ENCODE assay signal across 1 cellular context in the genomic region with DNA sequence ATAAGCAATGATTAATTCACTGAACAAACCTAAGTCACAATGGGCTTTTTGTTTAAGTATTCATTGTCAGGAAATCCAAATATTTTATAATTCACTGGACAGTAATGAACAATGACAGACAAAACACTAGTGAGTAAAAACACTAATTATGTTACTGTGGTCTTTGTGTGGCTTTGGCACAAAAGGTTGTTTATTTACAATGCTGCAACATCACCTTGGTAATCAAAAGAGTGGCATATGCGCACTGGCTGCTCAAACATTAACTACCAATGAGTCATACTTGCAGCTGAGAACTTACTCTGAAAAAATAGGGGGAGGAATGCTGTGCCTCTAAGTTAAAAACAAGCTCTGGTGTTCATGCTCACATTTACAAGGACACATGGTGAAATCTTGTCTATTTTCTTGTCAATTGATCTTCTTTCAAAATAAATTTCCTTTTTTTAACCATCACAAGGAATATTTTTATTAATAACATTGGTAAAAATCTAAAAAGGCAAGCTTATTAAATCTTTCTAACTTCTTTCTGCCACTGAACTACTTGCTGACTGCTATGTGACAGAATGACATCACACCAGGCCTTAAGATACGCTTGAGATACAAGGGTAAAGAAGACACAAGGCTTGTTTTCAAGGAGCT.
TF ChIP-seq lines count a peak whose summit lies in the region.

No MANE protein-coding gene starts in this region.

TF ChIP-seq in SK-N-SH, 30 proteins besides CTCF, POLR2A, EP300 and RAD21 (continued from another document):
- TF ChIP-seq, protein P1, sequence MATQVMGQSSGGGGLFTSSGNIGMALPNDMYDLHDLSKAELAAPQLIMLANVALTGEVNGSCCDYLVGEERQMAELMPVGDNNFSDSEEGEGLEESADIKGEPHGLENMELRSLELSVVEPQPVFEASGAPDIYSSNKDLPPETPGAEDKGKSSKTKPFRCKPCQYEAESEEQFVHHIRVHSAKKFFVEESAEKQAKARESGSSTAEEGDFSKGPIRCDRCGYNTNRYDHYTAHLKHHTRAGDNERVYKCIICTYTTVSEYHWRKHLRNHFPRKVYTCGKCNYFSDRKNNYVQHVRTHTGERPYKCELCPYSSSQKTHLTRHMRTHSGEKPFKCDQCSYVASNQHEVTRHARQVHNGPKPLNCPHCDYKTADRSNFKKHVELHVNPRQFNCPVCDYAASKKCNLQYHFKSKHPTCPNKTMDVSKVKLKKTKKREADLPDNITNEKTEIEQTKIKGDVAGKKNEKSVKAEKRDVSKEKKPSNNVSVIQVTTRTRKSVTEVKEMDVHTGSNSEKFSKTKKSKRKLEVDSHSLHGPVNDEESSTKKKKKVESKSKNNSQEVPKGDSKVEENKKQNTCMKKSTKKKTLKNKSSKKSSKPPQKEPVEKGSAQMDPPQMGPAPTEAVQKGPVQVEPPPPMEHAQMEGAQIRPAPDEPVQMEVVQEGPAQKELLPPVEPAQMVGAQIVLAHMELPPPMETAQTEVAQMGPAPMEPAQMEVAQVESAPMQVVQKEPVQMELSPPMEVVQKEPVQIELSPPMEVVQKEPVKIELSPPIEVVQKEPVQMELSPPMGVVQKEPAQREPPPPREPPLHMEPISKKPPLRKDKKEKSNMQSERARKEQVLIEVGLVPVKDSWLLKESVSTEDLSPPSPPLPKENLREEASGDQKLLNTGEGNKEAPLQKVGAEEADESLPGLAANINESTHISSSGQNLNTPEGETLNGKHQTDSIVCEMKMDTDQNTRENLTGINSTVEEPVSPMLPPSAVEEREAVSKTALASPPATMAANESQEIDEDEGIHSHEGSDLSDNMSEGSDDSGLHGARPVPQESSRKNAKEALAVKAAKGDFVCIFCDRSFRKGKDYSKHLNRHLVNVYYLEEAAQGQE (IDR thresholded peaks at IDR 0.05; ENCODE audit: low read depth, low read length), result no peak
- TF ChIP-seq ELF1 (IDR thresholded peaks at IDR 0.05), result no peak
- no peak for TF ChIP-seq SIN3A (IDR thresholded peaks at IDR 0.05; ENCODE audit: borderline replicate concordance, low read depth, low read length)
- TF ChIP-seq RCOR1 (IDR thresholded peaks at IDR 0.05; ENCODE audit: low read length), result no peak
- TF ChIP-seq, protein P2, sequence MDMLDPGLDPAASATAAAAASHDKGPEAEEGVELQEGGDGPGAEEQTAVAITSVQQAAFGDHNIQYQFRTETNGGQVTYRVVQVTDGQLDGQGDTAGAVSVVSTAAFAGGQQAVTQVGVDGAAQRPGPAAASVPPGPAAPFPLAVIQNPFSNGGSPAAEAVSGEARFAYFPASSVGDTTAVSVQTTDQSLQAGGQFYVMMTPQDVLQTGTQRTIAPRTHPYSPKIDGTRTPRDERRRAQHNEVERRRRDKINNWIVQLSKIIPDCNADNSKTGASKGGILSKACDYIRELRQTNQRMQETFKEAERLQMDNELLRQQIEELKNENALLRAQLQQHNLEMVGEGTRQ (IDR thresholded peaks at IDR 0.05; ENCODE audit: borderline replicate concordance, low read depth, low read length), result no peak
- no peak for TF ChIP-seq FOXM1 (IDR thresholded peaks at IDR 0.05; ENCODE audit: low read depth)
- TF ChIP-seq RXRA (IDR thresholded peaks at IDR 0.05; ENCODE audit: borderline replicate concordance, low read depth), result no peak
- peak; percentile 41 for TF ChIP-seq NRF1 (IDR thresholded peaks at IDR 0.05; ENCODE audit: low read depth, low read length)
- no peak for TF ChIP-seq GABPA (IDR thresholded peaks at IDR 0.05; ENCODE audit: low read depth)
- peak; percentile 65 for TF ChIP-seq JUND (IDR thresholded peaks at IDR 0.05)
- TF ChIP-seq CHD2 (IDR thresholded peaks at IDR 0.05; ENCODE audit: low read length, partially characterized antibody), result no peak
- TF ChIP-seq, protein P3, sequence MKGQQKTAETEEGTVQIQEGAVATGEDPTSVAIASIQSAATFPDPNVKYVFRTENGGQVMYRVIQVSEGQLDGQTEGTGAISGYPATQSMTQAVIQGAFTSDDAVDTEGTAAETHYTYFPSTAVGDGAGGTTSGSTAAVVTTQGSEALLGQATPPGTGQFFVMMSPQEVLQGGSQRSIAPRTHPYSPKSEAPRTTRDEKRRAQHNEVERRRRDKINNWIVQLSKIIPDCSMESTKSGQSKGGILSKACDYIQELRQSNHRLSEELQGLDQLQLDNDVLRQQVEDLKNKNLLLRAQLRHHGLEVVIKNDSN (IDR thresholded peaks at IDR 0.05; ENCODE audit: borderline replicate concordance, low read depth), result no peak
- TF ChIP-seq, protein P4, sequence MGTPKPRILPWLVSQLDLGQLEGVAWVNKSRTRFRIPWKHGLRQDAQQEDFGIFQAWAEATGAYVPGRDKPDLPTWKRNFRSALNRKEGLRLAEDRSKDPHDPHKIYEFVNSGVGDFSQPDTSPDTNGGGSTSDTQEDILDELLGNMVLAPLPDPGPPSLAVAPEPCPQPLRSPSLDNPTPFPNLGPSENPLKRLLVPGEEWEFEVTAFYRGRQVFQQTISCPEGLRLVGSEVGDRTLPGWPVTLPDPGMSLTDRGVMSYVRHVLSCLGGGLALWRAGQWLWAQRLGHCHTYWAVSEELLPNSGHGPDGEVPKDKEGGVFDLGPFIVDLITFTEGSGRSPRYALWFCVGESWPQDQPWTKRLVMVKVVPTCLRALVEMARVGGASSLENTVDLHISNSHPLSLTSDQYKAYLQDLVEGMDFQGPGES (IDR thresholded peaks at IDR 0.05; ENCODE audit: low read depth, low read length), result no peak
